In genomic region chr3:133211449-133211848, GRCh38 we compare ENCODE assay signal across 8 cellular contexts.
DNase-seq lines count a peak whose midpoint lies in the region; ATAC-seq and TF ChIP-seq lines count a peak whose summit lies in the region.

No MANE protein-coding gene starts in this region.

- DNase-seq in NCI-H1417 (lab: John Stamatoyannopoulos, UW) (peak; percentile 19 to 70 (median 50)), NCI-H1417 treated with DMSO at 0.1 percent for 48 hours (lab: John Stamatoyannopoulos, UW) (no peak), NOMO-1 treated with dmso at 0.1 percent for 144 hours (lab: John Stamatoyannopoulos, UW; ENCODE audit: unreplicated experiment) (peak; percentile 98), naive B cell (peak; percentile 31), adrenal gland (no peak), OCI-M2 (lab: John Stamatoyannopoulos, UW; ENCODE audit: unreplicated experiment) (no peak)
- DNase-seq in stimulated activated CD4-positive, alpha-beta T cell treated with anti-CD3 and anti-CD28 coated beads, Interleukin-12 subunit alpha, Interleukin-12 subunit beta, amount 100 ng/mL, for 4 hours, result no peak

- no peaks in the 10 kb centered on the region for H3K9me3 ChIP-seq in adrenal gland (replicated peaks in 1 of 3)

- H3K27ac Mint-ChIP-seq in naive B cell, result peak overlapping the region in 2 of 6 donors; percentile 29 to 39

- no peaks in the 10 kb centered on the region for H3K9me3 Mint-ChIP-seq in naive B cell

- H3K4me1 Mint-ChIP-seq in naive B cell, result peaks cover 14 to 27% (median 20%) of the 10 kb centered on the region in 3 donors

- no peak for TF ChIP-seq POLR2A in adrenal gland (IDR thresholded peaks at IDR 0.05)

- 17 to 21% (median 19%) methylated on average over 2 of the region's 2 CpGs for WGBS in adrenal gland, 4 donors

- no peaks in the 10 kb centered on the region for H3K27me3 ChIP-seq in adrenal gland

- peaks cover 0 to 3% (median 3%) of the 10 kb centered on the region in 3 donors for H3K27me3 Mint-ChIP-seq in naive B cell

- no peaks in the 10 kb centered on the region for H3K36me3 Mint-ChIP-seq in naive B cell

- TF ChIP-seq CTCF in adrenal gland (IDR thresholded peaks at IDR 0.05), result no peak

- H3K4me3 ChIP-seq in adrenal gland, result no peak overlapping the region

- H3K4me1 ChIP-seq in adrenal gland (replicated peaks in 1 of 2), result peaks cover 0 to 14% of the 10 kb centered on the region in 2 donors

- H3K27ac ChIP-seq in adrenal gland, result no peak overlapping the region

- intact Hi-C loops in adrenal gland (cut with DNase I), result no loop called here

- ATAC-seq in HG03025 (IDR thresholded peaks at IDR 0.05; ENCODE audit: low FRiP score, unreplicated experiment) (peak; percentile 86), naive B cell (ENCODE audit: low read depth in 2 of 2) (peak; percentile 91 to 95)

- no peaks in the 10 kb centered on the region for H3K36me3 ChIP-seq in adrenal gland (replicated peaks in 1 of 2)

- no peak overlapping the region for H3K4me3 Mint-ChIP-seq in naive B cell

Comparison
In these comparisons a context has a peak if more than half of its experiments do, and no peak if none do; other contexts are left out.
1. DNase-seq: peak in NCI-H1417 (3 of 3), NOMO-1 treated with dmso at 0.1 percent for 144 hours (single experiment) and naive B cell (single experiment); none in NCI-H1417 treated with DMSO at 0.1 percent for 48 hours (single experiment), adrenal gland (0 of 7), stimulated activated CD4-positive, alpha-beta T cell treated with anti-CD3 and anti-CD28 coated beads, Interleukin-12 subunit alpha, Interleukin-12 subunit beta, amount 100 ng/mL, for 4 hours (single experiment) and OCI-M2 (single experiment).